8 cellular contexts compared by ENCODE assay signal in genomic region chr6:118650500-118651281, GRCh38. TPM values are rescaled to one million over a fixed set of nuclear protein-coding genes. Genes with fewer than 3 reads are reported as not detected.
DNase-seq lines count a peak whose midpoint lies in the region; ATAC-seq, FAIRE-seq and TF ChIP-seq lines count a peak whose summit lies in the region.

No MANE protein-coding gene starts in this region.

- H3K27ac ChIP-seq in HUES6 (ENCODE audit: low read depth, low read length) (peak overlapping the region; percentile 47; the same call in 1 of the 2 replicates), skeletal muscle tissue (ENCODE audit: low read depth, low read length) (peak overlapping the region; percentile 96)

- ATAC-seq in GM21447 (IDR thresholded peaks at IDR 0.05; ENCODE audit: unreplicated experiment) = peak; percentile 46

- TF ChIP-seq CTCF in brain (conservative IDR thresholded peaks at IDR 0.05) = peak in 1 of 2 experiments; percentile 33

- H3K27me3 ChIP-seq in HUES6 (ENCODE audit: control insufficient read depth, insufficient read depth, low read length) (no peaks in the 10 kb centered on the region), skeletal muscle tissue (ENCODE audit: control insufficient read depth in 3 of 3, insufficient read depth in 3 of 3, low read length in 3 of 3) (no peaks in the 10 kb centered on the region)

- peak overlapping the region; percentile 80 for H3K4me3 Mint-ChIP-seq in T-helper 2 cell treated with Interferon-gamma antibody and Interleukin-4, amounts not matched to agents 5 μg/mL and 100 μg/mL, for 36 hours
- H3K4me3 Mint-ChIP-seq in brain = peak overlapping the region; percentile 91 to 97 (median 96)

- no peak for FAIRE-seq in RCC 7860 (lab: Jason Lieb, UNC)

- H3K9me3 Mint-ChIP-seq in T-helper 2 cell treated with Interferon-gamma antibody and Interleukin-4, amounts not matched to agents 5 μg/mL and 100 μg/mL, for 36 hours = no peaks in the 10 kb centered on the region
- H3K9me3 Mint-ChIP-seq in brain = peaks cover 0 to 6% (median 0%) of the 10 kb centered on the region in 5 experiments

- peak overlapping the region; percentile 81 for H3K27ac Mint-ChIP-seq in T-helper 2 cell treated with Interferon-gamma antibody and Interleukin-4, amounts not matched to agents 5 μg/mL and 100 μg/mL, for 36 hours
- peak overlapping the region; percentile 88 to 90 (median 90) for H3K27ac Mint-ChIP-seq in brain

- H3K4me3 ChIP-seq in HUES6 (ENCODE audit: low read depth, low read length) (peak overlapping the region; percentile 86), skeletal muscle tissue (ENCODE audit: low read length in 3 of 3) (peak overlapping the region; percentile 71 to 89 (median 87))

- H3K9me3 ChIP-seq in HUES6 (ENCODE audit: control insufficient read depth, insufficient read depth, low read depth, low read length) = no peaks in the 10 kb centered on the region
- no peaks in the 10 kb centered on the region for H3K9me3 ChIP-seq in skeletal muscle tissue (ENCODE audit: control insufficient read depth in 3 of 3, low read length in 3 of 3)

- H3K36me3 ChIP-seq in HUES6 (ENCODE audit: control insufficient read depth, insufficient read depth, low read length) (no peaks in the 10 kb centered on the region), skeletal muscle tissue (ENCODE audit: control insufficient read depth in 3 of 3, insufficient read depth in 3 of 3, low read length in 3 of 3) (no peaks in the 10 kb centered on the region)

- peaks cover 13% of the 10 kb centered on the region for H3K4me1 ChIP-seq in HUES6 (ENCODE audit: control insufficient read depth, insufficient read depth, low read length)
- H3K4me1 ChIP-seq in skeletal muscle tissue (ENCODE audit: control insufficient read depth in 3 of 3, insufficient read depth in 3 of 3, low read length in 3 of 3) = peaks cover 0 to 12% (median 6%) of the 10 kb centered on the region in 3 donors

- H3K9ac ChIP-seq in HUES6 (ENCODE audit: low read length) (peak overlapping the region; percentile 80), skeletal muscle tissue (ENCODE audit: low read depth in 1 of 3, low read length in 3 of 3) (peak overlapping the region; percentile 89 to 97 (median 95))

- peaks cover 27% of the 10 kb centered on the region for H3K4me1 Mint-ChIP-seq in T-helper 2 cell treated with Interferon-gamma antibody and Interleukin-4, amounts not matched to agents 5 μg/mL and 100 μg/mL, for 36 hours (ENCODE audit: low read depth)
- peaks cover 32% of the 10 kb centered on the region for H3K4me1 Mint-ChIP-seq in brain

- no peaks in the 10 kb centered on the region for H3K27me3 Mint-ChIP-seq in T-helper 2 cell treated with Interferon-gamma antibody and Interleukin-4, amounts not matched to agents 5 μg/mL and 100 μg/mL, for 36 hours (ENCODE audit: low read depth)
- H3K27me3 Mint-ChIP-seq in brain = peaks cover 11% of the 10 kb centered on the region

- H3K36me3 Mint-ChIP-seq in T-helper 2 cell treated with Interferon-gamma antibody and Interleukin-4, amounts not matched to agents 5 μg/mL and 100 μg/mL, for 36 hours (ENCODE audit: low read depth) = peaks cover 18% of the 10 kb centered on the region
- peaks cover 21% of the 10 kb centered on the region for H3K36me3 Mint-ChIP-seq in brain

- DNase-seq in ELF-1 (ENCODE audit: low read depth, low spot score) = peak; percentile 62
- DNase-seq in T-helper 2 cell treated with Interferon-gamma antibody and Interleukin-4, amounts not matched to agents 5 μg/mL and 100 μg/mL, for 36 hours (ENCODE audit: low spot score) = peak; percentile 43
- peak; percentile 51 for DNase-seq in iPS-NIHi11 (ENCODE audit: low spot score)
- no peak for DNase-seq in RCC 7860 (ENCODE audit: low spot score)

RNA-seq across cellular contexts. Expression of gene CEP85L, which starts 0.7 kb away (rescaled TPM):
- polyA plus RNA-seq in brain (ENCODE audit: insufficient read depth, low read depth, low replicate concordance) = 2.2 TPM
- 42.3 TPM for total RNA-seq in skeletal muscle tissue
